Comparison of ENCODE assay signal across 8 cellular contexts in the genomic region with DNA sequence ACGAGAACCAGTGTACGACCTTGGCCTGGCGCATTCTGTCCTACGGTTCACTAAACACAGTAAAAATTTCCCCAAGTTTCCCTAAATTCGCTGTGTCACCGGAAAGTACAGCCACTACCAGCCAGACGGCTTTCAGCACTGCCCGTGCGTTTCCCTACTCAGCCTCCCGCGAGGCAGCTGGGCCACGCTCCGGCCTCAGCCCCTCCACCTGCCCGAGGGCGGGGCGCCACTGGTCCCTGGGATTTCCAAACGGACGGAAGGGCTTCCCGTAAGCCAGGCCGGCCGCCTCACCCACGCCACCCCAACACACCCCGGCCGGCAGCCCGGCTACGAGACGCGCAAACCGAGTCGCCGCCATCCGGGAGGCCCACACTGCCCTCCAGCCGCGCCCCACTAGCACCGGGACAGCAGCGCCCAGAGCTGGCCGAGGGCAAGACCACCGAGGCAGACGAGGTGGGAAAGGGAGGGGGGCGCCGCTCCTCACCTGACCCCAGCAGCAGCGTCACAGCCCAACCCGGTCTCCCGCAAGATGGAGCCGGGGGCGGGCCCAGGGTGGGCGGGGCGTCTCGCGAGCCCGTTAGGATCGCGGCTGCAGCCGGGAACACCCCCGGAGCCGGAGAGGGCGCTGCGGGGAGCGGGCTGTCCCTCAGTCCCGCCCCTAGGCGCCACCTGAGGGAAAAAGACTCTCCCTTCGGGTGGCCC. TPM values are rescaled to one million over a fixed set of nuclear protein-coding genes. Genes with fewer than 3 reads are reported as not detected.
A peak's percentile ranks its signal among the peaks of the same experiment; 100 is the strongest.
DNase-seq lines count a peak whose midpoint lies in the region; ATAC-seq and TF ChIP-seq lines count a peak whose summit lies in the region.

ANXA7 (minus strand) TSS at position 531 of the 702 bp plus-strand sequence. CDS start 13,202 bp downstream, outside the sequence.

- peak within 1 kb of the TSS; percentile 94 for H3K9ac ChIP-seq in mesenchymal stem cell (ENCODE audit: low read length)

- H2AK5ac ChIP-seq in mesenchymal stem cell (ENCODE audit: low read length, severe bottlenecking) = peak within 1 kb of the TSS; percentile 73

- H3K23ac ChIP-seq in mesenchymal stem cell (ENCODE audit: low read length in 2 of 2) = peak within 1 kb of the TSS in 1 of 2 experiments; percentile 93

- H3K4me1 Mint-ChIP-seq in Caco-2 (ENCODE audit: low read depth, unreplicated experiment) = peaks cover 27% of the 10 kb centered on the region
- peaks cover 35 to 45% of the 10 kb centered on the region in 2 donors for H3K4me1 Mint-ChIP-seq in effector memory CD8-positive, alpha-beta T cell (ENCODE audit: low read depth in 2 of 2)

- H3K36me3 ChIP-seq in Caco-2 (ENCODE audit: control insufficient read depth, insufficient read depth, low read length) (no peaks in the 10 kb centered on the region), mesenchymal stem cell (ENCODE audit: control insufficient read depth in 1 of 2, insufficient read depth in 2 of 2, low read depth in 1 of 2, low read length in 2 of 2) (peaks cover 0 to 5% of the 10 kb centered on the region in 2 experiments)

- CTCF ChIA-PET in Caco-2 (lab: Charles Lee) = interaction anchor here (1.2 kb wide), 1 partner anchor 16 kb away, joined by 3 read pairs; no protein-coding TSS in a partner anchor

- H3K79me1 ChIP-seq in mesenchymal stem cell (replicated peaks; ENCODE audit: low read length, poor library complexity, severe bottlenecking) = no peaks in the 10 kb centered on the region

- H4K91ac ChIP-seq in mesenchymal stem cell (ENCODE audit: low read length) = peak within 1 kb of the TSS; percentile 99

- peak within 1 kb of the TSS; percentile 98 to 99 for H3K18ac ChIP-seq in mesenchymal stem cell (ENCODE audit: low read depth in 1 of 2, low read length in 2 of 2)

- TF ChIP-seq CTCF in Caco-2 (IDR thresholded peaks at IDR 0.05; ENCODE audit: insufficient read depth in 1 of 2, low read depth in 1 of 2, low read length in 1 of 2, severe bottlenecking in 1 of 2, unreplicated experiment in 1 of 2) = peak; percentile 41 to 59

- peak; percentile 79 for ATAC-seq in GM19468 (IDR thresholded peaks at IDR 0.05; ENCODE audit: extremely low read depth, unreplicated experiment)
- peak; percentile 93 for ATAC-seq in effector memory CD8-positive, alpha-beta T cell (replicated peaks)

- H3K9me3 ChIP-seq in Caco-2 (no peaks in the 10 kb centered on the region), mesenchymal stem cell (ENCODE audit: control insufficient read depth, low read length) (no peaks in the 10 kb centered on the region)

- H2BK120ac ChIP-seq in mesenchymal stem cell (ENCODE audit: low read depth, low read length) = peak within 1 kb of the TSS; percentile 94

- peak within 1 kb of the TSS; percentile 99 for H4K8ac ChIP-seq in mesenchymal stem cell (ENCODE audit: low read length)

- peaks cover 39% of the 10 kb centered on the region for H3K4me1 ChIP-seq in Caco-2
- peaks cover 3% of the 10 kb centered on the region for H3K4me1 ChIP-seq in mesenchymal stem cell (ENCODE audit: control insufficient read depth, insufficient read depth, low read depth, low read length)

- H3K27me3 ChIP-seq in Caco-2 (replicated peaks; ENCODE audit: control insufficient read depth, insufficient read depth, low read length) = no peaks in the 10 kb centered on the region
- no peaks in the 10 kb centered on the region for H3K27me3 ChIP-seq in mesenchymal stem cell (ENCODE audit: control insufficient read depth in 1 of 2, insufficient read depth in 1 of 2, low read length in 2 of 2)

- intact Hi-C loops in Caco-2 (cut with micrococcal nuclease; ENCODE audit: unreplicated experiment) = loop anchor here (1.0 to 10.0 kb wide), 4 partner anchors 56 to 231 kb away; partner anchors contain the start of genes CFAP70, MRPS16 and MYOZ1

- POLR2A ChIA-PET in Caco-2 (lab: Charles Lee) = interaction anchor here (1.0 to 1.7 kb wide), 4 partner anchors 55 to 1641 kb away, joined by 3 to 18 read pairs (median 8); partner anchors contain the start of genes CFAP70, DNAJC9, PPP3CB and VSIR

- peak within 1 kb of the TSS; percentile 84 for H2BK5ac ChIP-seq in mesenchymal stem cell (ENCODE audit: low read depth, low read length, poor library complexity, severe bottlenecking)

- H3K27ac ChIP-seq in mesenchymal stem cell (ENCODE audit: low read length, poor library complexity, severe bottlenecking) = peak within 1 kb of the TSS; percentile 82

- no peaks in the 10 kb centered on the region for H3K27me3 Mint-ChIP-seq in Caco-2 (ENCODE audit: insufficient read depth, unreplicated experiment)
- no peaks in the 10 kb centered on the region for H3K27me3 Mint-ChIP-seq in effector memory CD8-positive, alpha-beta T cell

- H3K36me3 Mint-ChIP-seq in Caco-2 (ENCODE audit: insufficient read depth, unreplicated experiment) = peaks cover 43% of the 10 kb centered on the region
- H3K36me3 Mint-ChIP-seq in effector memory CD8-positive, alpha-beta T cell (ENCODE audit: insufficient read depth) = peaks cover 13% of the 10 kb centered on the region

- H3K9me3 Mint-ChIP-seq in Caco-2 (ENCODE audit: unreplicated experiment) = no peaks in the 10 kb centered on the region
- no peaks in the 10 kb centered on the region for H3K9me3 Mint-ChIP-seq in effector memory CD8-positive, alpha-beta T cell

- H3K4ac ChIP-seq in mesenchymal stem cell (ENCODE audit: low read depth in 1 of 2, low read length in 2 of 2) = peak within 1 kb of the TSS; percentile 91 to 98

- WGBS in mesenchymal stem cell = 1% methylated on average over 42 of the region's 62 CpGs

- H3K14ac ChIP-seq in mesenchymal stem cell (ENCODE audit: low read length in 2 of 2) = peak within 1 kb of the TSS; percentile 80 to 100

- H2AFZ ChIP-seq in mesenchymal stem cell (ENCODE audit: low read depth, low read length) = peak within 1 kb of the TSS; percentile 98

- DNase-seq in Caco-2 (peak; percentile 95 to 98), HS-5 (ENCODE audit: low read depth) (peak; percentile 42), NOMO-1 treated with DMSO at 0.1 percent for 48 hours (lab: John Stamatoyannopoulos, UW; ENCODE audit: unreplicated experiment) (peak; percentile 86), mesenchymal stem cell (peak; percentile 89)
- DNase-seq in activated CD8-positive, alpha-beta memory T cell treated with anti-CD3 and anti-CD28 coated beads for 4 hours (ENCODE audit: low read depth in 2 of 2) = peak; percentile 84 to 85
- DNase-seq in effector memory CD8-positive, alpha-beta T cell = peak; percentile 80 to 86 (median 86)
- peak; percentile 94 for DNase-seq in stimulated activated CD8-positive, alpha-beta memory T cell treated with anti-CD3 and anti-CD28 coated beads, Interleukin-12 subunit alpha, Interleukin-12 subunit beta, amount 100 ng/mL, for 24 hours (ENCODE audit: extremely low read depth)

- H3K4me3 ChIP-seq in Caco-2 (ENCODE audit: low read depth, low read length) = peak within 1 kb of the TSS; percentile 90
- peak within 1 kb of the TSS; percentile 91 to 100 for H3K4me3 ChIP-seq in mesenchymal stem cell (ENCODE audit: insufficient read depth in 1 of 2, low read depth in 1 of 2, low read length in 2 of 2)

- BruUV-seq in Caco-2 (replicated peaks; lab: Mats Ljungman, UMichigan) = TSS peak; percentile 64

- H3K4me2 ChIP-seq in mesenchymal stem cell (ENCODE audit: low read length, poor library complexity, severe bottlenecking) = peak within 1 kb of the TSS; percentile 99

- H2BK12ac ChIP-seq in mesenchymal stem cell (ENCODE audit: low read length in 2 of 2) = peak within 1 kb of the TSS; percentile 33 to 72

- peak within 1 kb of the TSS; percentile 97 for H3K27ac Mint-ChIP-seq in Caco-2 (ENCODE audit: unreplicated experiment)
- peak within 1 kb of the TSS; percentile 95 to 97 for H3K27ac Mint-ChIP-seq in effector memory CD8-positive, alpha-beta T cell

- H2BK15ac ChIP-seq in mesenchymal stem cell (ENCODE audit: low read depth, poor library complexity, severe bottlenecking) = peak within 1 kb of the TSS; percentile 93

- peak within 1 kb of the TSS; percentile 100 for H3K4me3 Mint-ChIP-seq in Caco-2 (ENCODE audit: unreplicated experiment)
- peak within 1 kb of the TSS; percentile 88 to 97 for H3K4me3 Mint-ChIP-seq in effector memory CD8-positive, alpha-beta T cell

RNA-seq across cellular contexts. Expression of gene ANXA7, which starts in this region (rescaled TPM):
- total RNA-seq in Caco-2 (2022) = 203 and 240 TPM in 2 replicates
- polyA plus RNA-seq in mesenchymal stem cell (2013, experiment 1 of 2) = 51.5 TPM
- 50.9 TPM for polyA plus RNA-seq in mesenchymal stem cell (2013, experiment 2 of 2)

Comparison
In these comparisons a context has a peak if more than half of its experiments do, and no peak if none do; other contexts are left out.
1. Peak in every context shown above with its lines: DNase-seq, ATAC-seq, H3K4me3 ChIP-seq and H3K27ac ChIP-seq.
2. DNase-seq: peak in every context shown above with its lines; median percentile 96 in Caco-2; 94 in stimulated activated CD8-positive, alpha-beta memory T cell treated with anti-CD3 and anti-CD28 coated beads, Interleukin-12 subunit alpha, Interleukin-12 subunit beta, amount 100 ng/mL, for 24 hours; 89 in mesenchymal stem cell; 86 in NOMO-1 treated with DMSO at 0.1 percent for 48 hours; 86 in effector memory CD8-positive, alpha-beta T cell; 84 in activated CD8-positive, alpha-beta memory T cell treated with anti-CD3 and anti-CD28 coated beads for 4 hours; 42 in HS-5.